Comparison of ENCODE assay signal across 8 cellular contexts in the genomic region with DNA sequence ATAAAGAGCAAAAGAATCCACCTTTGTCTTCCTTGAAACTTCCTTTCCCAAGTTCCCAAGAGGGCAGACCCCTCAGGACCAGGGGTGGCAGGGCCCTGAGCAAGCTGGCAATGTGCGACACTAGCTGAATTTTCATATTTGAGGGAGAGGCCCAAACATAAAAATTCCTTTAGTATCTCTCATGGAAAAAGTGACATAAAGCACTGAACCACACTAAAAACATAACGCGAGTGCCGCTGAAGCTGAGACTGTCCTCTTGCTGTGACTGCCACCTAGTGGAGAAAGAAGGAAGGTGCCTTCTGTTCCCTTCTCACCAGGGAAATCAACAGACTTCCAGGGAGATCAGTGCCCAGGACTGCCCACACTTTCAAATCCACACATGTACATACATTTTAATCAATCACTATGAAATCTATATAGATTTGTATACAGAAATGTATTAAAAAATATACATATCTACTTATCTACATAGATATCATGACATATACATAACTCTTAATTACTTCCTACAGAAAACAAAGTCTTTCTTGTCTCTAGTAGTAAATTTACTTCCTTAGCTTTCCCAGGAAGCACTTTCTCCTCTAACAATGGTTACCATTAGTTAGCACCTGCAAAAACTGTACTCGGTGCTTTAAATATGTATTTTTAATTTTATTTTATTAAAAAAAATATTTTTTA. TPM values are rescaled to one million over a fixed set of nuclear protein-coding genes. Genes with fewer than 3 reads are reported as not detected.
DNase-seq lines count a peak whose midpoint lies in the region; ATAC-seq, FAIRE-seq and TF ChIP-seq lines count a peak whose summit lies in the region.

No MANE protein-coding gene starts in this region.

- H3K36me3 Mint-ChIP-seq in Caco-2 (ENCODE audit: insufficient read depth, unreplicated experiment), result peaks cover 45% of the 10 kb centered on the region

- H3K27me3 ChIP-seq in Caco-2 (replicated peaks; ENCODE audit: control insufficient read depth, insufficient read depth, low read length), result no peaks in the 10 kb centered on the region
- H3K27me3 ChIP-seq in keratinocyte (ENCODE audit: control insufficient read depth, extremely low read depth, insufficient read depth, low read length), result no peaks in the 10 kb centered on the region

- H3K4me2 ChIP-seq in keratinocyte (ENCODE audit: control insufficient read depth, extremely low read depth, insufficient read depth, low read depth, low read length), result peak overlapping the region; percentile 46

- TF ChIP-seq CTCF in Caco-2 (IDR thresholded peaks at IDR 0.05; ENCODE audit: insufficient read depth in 1 of 2, low read depth in 1 of 2, low read length in 1 of 2, severe bottlenecking in 1 of 2, unreplicated experiment in 1 of 2) (peak; percentile 89 to 90), keratinocyte (optimal IDR thresholded peaks at IDR 0.05 in 1 of 3, IDR thresholded peaks at IDR 0.05 in 1 of 3, conservative IDR thresholded peaks at IDR 0.05 in 1 of 3; ENCODE audit: extremely low read depth in 1 of 3, insufficient read depth in 2 of 3, low read length in 3 of 3) (peak; percentile 87 to 98 (median 96))

- H3K79me2 ChIP-seq in keratinocyte (ENCODE audit: control insufficient read depth, insufficient read depth, low read length), result peaks cover 4% of the 10 kb centered on the region

- no peaks in the 10 kb centered on the region for H3K9me1 ChIP-seq in keratinocyte (ENCODE audit: control insufficient read depth, extremely low read depth, insufficient read depth, low read length)

- H3K27me3 Mint-ChIP-seq in Caco-2 (ENCODE audit: insufficient read depth, unreplicated experiment), result no peaks in the 10 kb centered on the region

- BruUV-seq in Caco-2 (replicated peaks; lab: Mats Ljungman, UMichigan), result no TSS peak

- CTCF ChIA-PET in Caco-2 (lab: Charles Lee), result interaction anchor here (0.6 to 3.8 kb wide), 7 partner anchors 28 to 241 kb away, joined by 3 to 23 read pairs (median 4); a partner anchor contains a TSS

- POLR2A ChIA-PET in Caco-2 (lab: Charles Lee), result no interaction called here

- intact Hi-C loops in Caco-2 (cut with micrococcal nuclease; ENCODE audit: unreplicated experiment), result loop anchor here (1.0 to 5.0 kb wide), 6 partner anchors 35 to 149 kb away; a partner anchor contains a TSS

- H3K4me3 ChIP-seq in Caco-2 (ENCODE audit: low read depth, low read length), result no peak overlapping the region
- no peak overlapping the region for H3K4me3 ChIP-seq in keratinocyte (ENCODE audit: control insufficient read depth in 2 of 3, extremely low read depth in 1 of 3, insufficient read depth in 2 of 3, low read depth in 1 of 3, low read length in 3 of 3)

- no peaks in the 10 kb centered on the region for H4K20me1 ChIP-seq in keratinocyte (ENCODE audit: control insufficient read depth, extremely low read depth, insufficient read depth, low read length)

- peaks cover 6% of the 10 kb centered on the region; the same call in 1 of the 2 replicates for H3K36me3 ChIP-seq in Caco-2 (ENCODE audit: control insufficient read depth, insufficient read depth, low read length)
- H3K36me3 ChIP-seq in keratinocyte (ENCODE audit: control insufficient read depth in 2 of 2, extremely low read depth in 1 of 2, insufficient read depth in 2 of 2, low read length in 2 of 2), result peaks cover 37 to 62% of the 10 kb centered on the region in 2 experiments

- peak overlapping the region; percentile 63 for H3K27ac ChIP-seq in caudate nucleus (ENCODE audit: low read depth, low read length)
- peak overlapping the region; percentile 55 for H3K27ac ChIP-seq in keratinocyte (ENCODE audit: control insufficient read depth, insufficient read depth, low read length)

- dilution Hi-C loops in keratinocyte (cut with MboI; ENCODE audit: extremely low pct_ligation_motif_present, low sequenced_read_pairs), result no loop called here

- H3K4me1 ChIP-seq in Caco-2 (peaks cover 11% of the 10 kb centered on the region; the same call in 1 of the 2 replicates), keratinocyte (ENCODE audit: control insufficient read depth, extremely low read depth, insufficient read depth, low read length) (peaks cover 10% of the 10 kb centered on the region)

- peak overlapping the region; percentile 35 for H3K27ac Mint-ChIP-seq in Caco-2 (ENCODE audit: unreplicated experiment)

- DNase-seq in Caco-2 (peak; percentile 70 to 84), NCI-H2227 treated with DMSO at 0.1 percent for 48 hours (lab: John Stamatoyannopoulos, UW) (peak; percentile 91), caudate nucleus (lab: John Stamatoyannopoulos, UW) (peak in 50 of 61 donors; percentile 8 to 90 (median 50)), keratinocyte (ENCODE audit: low read depth, low spot score) (peak; percentile 66)
- DNase-seq in activated CD4-positive, CD25-positive, alpha-beta regulatory T cell treated with anti-CD3 and anti-CD28 coated beads, Interleukin-2, amount 50 U/mL, for 16 hours (ENCODE audit: low read depth, low spot score), result peak; percentile 57
- peak; percentile 48 to 74 (median 51) for DNase-seq in stimulated activated CD4-positive, alpha-beta T cell treated with anti-CD3 and anti-CD28 coated beads, Interleukin-12 subunit alpha, Interleukin-12 subunit beta, amount 100 ng/mL, for 48 hours (ENCODE audit: low read depth in 2 of 3, low spot score in 1 of 3)

- H3K9me3 Mint-ChIP-seq in Caco-2 (ENCODE audit: unreplicated experiment), result no peaks in the 10 kb centered on the region

- ATAC-seq in HG02798 (IDR thresholded peaks at IDR 0.05; ENCODE audit: poor library complexity, unreplicated experiment) (peak; percentile 64), HG02884 (IDR thresholded peaks at IDR 0.05; ENCODE audit: unreplicated experiment) (no peak)

- H3K9me3 ChIP-seq in Caco-2, result no peaks in the 10 kb centered on the region
- no peaks in the 10 kb centered on the region for H3K9me3 ChIP-seq in keratinocyte (ENCODE audit: control insufficient read depth, low read depth, low read length)

- peak overlapping the region; percentile 39 for H3K9ac ChIP-seq in keratinocyte (ENCODE audit: control insufficient read depth, extremely low read depth, insufficient read depth, low read length)

- H3K4me1 Mint-ChIP-seq in Caco-2 (ENCODE audit: low read depth, unreplicated experiment), result no peaks in the 10 kb centered on the region

- H3K4me3 Mint-ChIP-seq in Caco-2 (ENCODE audit: unreplicated experiment), result no peak overlapping the region

- H2AFZ ChIP-seq in keratinocyte (ENCODE audit: control insufficient read depth, low read length), result no peak overlapping the region

- peak; percentile 95 for FAIRE-seq in keratinocyte (lab: Jason Lieb, UNC)

RNA-seq across cellular contexts. Expression of a gene that starts 53.8 kb away (rescaled TPM):
- 26.0 and 27.7 TPM in 2 replicates for total RNA-seq in Caco-2 (2022)
- 16.4 to 23.6 TPM (median 21.2 TPM) in 3 replicates for polyA plus RNA-seq in keratinocyte
- 12.4 TPM for polyA plus RNA-seq in keratinocyte (2011; ENCODE audit: low read depth)
- polyA plus RNA-seq in keratinocyte (2011; cell fraction: cytosol; rRNA removed), result 17.3 and 21.4 TPM in 2 replicates
- polyA plus RNA-seq in keratinocyte (2011; cell fraction: nucleus; rRNA removed), result 37.1 and 57.1 TPM in 2 replicates
- polyA plus RNA-seq in keratinocyte (2012; ENCODE audit: low replicate concordance), result 11.1 and 24.4 TPM in 2 replicates
- 30.7 to 64.1 TPM (median 44.2 TPM) in 3 replicates for polyA minus RNA-seq in keratinocyte
- 20.3 TPM for polyA minus RNA-seq in keratinocyte (2011; cell fraction: cytosol; rRNA and poly(A)+ RNA removed)
- 36.5 and 76.2 TPM in 2 replicates for polyA minus RNA-seq in keratinocyte (2011; cell fraction: nucleus; rRNA and poly(A)+ RNA removed)
